12 cellular contexts compared by ENCODE assay signal in genomic region chr12:124563401-124563800, GRCh38. TPM values are rescaled to one million over a fixed set of nuclear protein-coding genes. Genes with fewer than 3 reads are reported as not detected.
DNase-seq lines count a peak whose midpoint lies in the region; ATAC-seq and TF ChIP-seq lines count a peak whose summit lies in the region.
"Had no signal": no experiment of that assay in that cellular context is flagged by ENCODE, and none has a peak within 500 bp of the region (broad histone marks: within the 10 kb centered on the region; RNA-seq: fewer than 3 reads in every experiment).

No MANE protein-coding gene starts in this region.

- no peak overlapping the region for H2AK5ac ChIP-seq in mesendoderm (ENCODE audit: low read length)

- H2AFZ ChIP-seq in GM23248, result no peak overlapping the region
- no peak overlapping the region for H2AFZ ChIP-seq in PC-9
- H2AFZ ChIP-seq in smooth muscle cell (ENCODE audit: low read depth), result no peak overlapping the region

- H3K4me3 ChIP-seq in GM23248 (no peak overlapping the region), PC-9 (no peak overlapping the region), smooth muscle cell (no peak overlapping the region), mesendoderm (ENCODE audit: low read length) (no peak overlapping the region)
- H3K4me3 ChIP-seq: Peyer's patch had no signal

- H4K20me1 ChIP-seq in GM23248 (ENCODE audit: insufficient read depth) (peaks cover 15% of the 10 kb centered on the region; the same call in 1 of the 2 replicates), PC-9 (ENCODE audit: insufficient read depth) (peaks cover 75% of the 10 kb centered on the region), smooth muscle cell (ENCODE audit: low read depth) (peaks cover 80% of the 10 kb centered on the region)

- no peak overlapping the region for H3K23ac ChIP-seq in mesendoderm (ENCODE audit: low read length)

- H3K4ac ChIP-seq in mesendoderm (ENCODE audit: low read depth, low read length), result no peak overlapping the region

- BruUV-seq in PC-9 (replicated peaks; lab: Mats Ljungman, UMichigan), result TSS peak; percentile 24

- 0 out of 2 replicates have a peak, but pooled peaks cover 5% of the 10 kb centered on the region for H3F3A ChIP-seq in GM23248 (ENCODE audit: insufficient read depth)
- peaks cover 7% of the 10 kb centered on the region for H3F3A ChIP-seq in PC-9 (ENCODE audit: insufficient read depth, low read depth)
- H3F3A ChIP-seq in smooth muscle cell (ENCODE audit: low read depth), result peaks cover 21% of the 10 kb centered on the region

- no peak for TF ChIP-seq CTCF in PC-9 (conservative IDR thresholded peaks at IDR 0.05)
- TF ChIP-seq CTCF in smooth muscle cell (IDR thresholded peaks at IDR 0.05; ENCODE audit: borderline replicate concordance, insufficient read depth, poor library complexity, severe bottlenecking), result no peak

- 48 to 51% methylated on average over 11 of the region's 11 CpGs for WGBS in GM23248 (ENCODE audit: low coverage in 1 of 2, low lambda C conversion rate in 2 of 2, missing lambda C conversion rate in 2 of 2), 2 experiments
- WGBS in smooth muscle cell (ENCODE audit: low lambda C conversion rate), result 94% methylated on average over 11 of the region's 11 CpGs
- no CpG with 5 or more reads among the region's 11 CpGs for WGBS in mesendoderm (ENCODE audit: extremely low coverage, insufficient coverage, low lambda C conversion rate)

- CTCF ChIA-PET in PC-9 (lab: Charles Lee), result no interaction called here

- no peak overlapping the region for H2BK5ac ChIP-seq in mesendoderm (ENCODE audit: low read length)

- H2BK120ac ChIP-seq in mesendoderm (ENCODE audit: low read depth, low read length), result no peak overlapping the region

- H3K79me2 ChIP-seq in GM23248 (ENCODE audit: insufficient read depth), result peaks cover 86% of the 10 kb centered on the region
- H3K79me2 ChIP-seq in PC-9 (ENCODE audit: low read depth), result peaks cover 85% of the 10 kb centered on the region
- peaks cover 87% of the 10 kb centered on the region for H3K79me2 ChIP-seq in smooth muscle cell (ENCODE audit: low read depth)
- peaks cover 79% of the 10 kb centered on the region for H3K79me2 ChIP-seq in mesendoderm (ENCODE audit: control insufficient read depth, insufficient read depth, low read length)

- POLR2A ChIA-PET in PC-9 (lab: Charles Lee; ENCODE audit: unreplicated experiment), result no interaction called here

- H4K8ac ChIP-seq in mesendoderm (ENCODE audit: low read depth, low read length), result no peak overlapping the region

- H3K4me1 ChIP-seq in GM23248 (ENCODE audit: insufficient read depth) (peaks cover 7% of the 10 kb centered on the region), PC-9 (replicated peaks; ENCODE audit: insufficient read depth) (peaks cover 7% of the 10 kb centered on the region; the same call in 1 of the 2 replicates), smooth muscle cell (ENCODE audit: low read depth) (peaks cover 19% of the 10 kb centered on the region), mesendoderm (ENCODE audit: control insufficient read depth, low read depth, low read length) (peaks cover 7% of the 10 kb centered on the region)

- H4K5ac ChIP-seq in mesendoderm (ENCODE audit: low read length), result no peak overlapping the region

- DNase-seq in GM23248 (peak; percentile 31), PC-9 (no peak), fibroblast of gingiva (ENCODE audit: low read depth) (peak; percentile 47), smooth muscle cell (lab: John Stamatoyannopoulos, UW; ENCODE audit: unreplicated experiment) (no peak), amniotic stem cell (lab: John Stamatoyannopoulos, UW) (no peak), mesendoderm (no peak)
- DNase-seq: activated CD4-positive, CD25-positive, alpha-beta regulatory T cell; KG1; stimulated activated CD4-positive, alpha-beta T cell treated with anti-CD3 and anti-CD28 coated beads, Interleukin-4, amount 100 ng/mL, for 1 hour had no signal

- no peak for ATAC-seq in GM21447 (IDR thresholded peaks at IDR 0.05; ENCODE audit: unreplicated experiment)

- H3K27me3 ChIP-seq in GM23248 (replicated peaks; ENCODE audit: insufficient read depth), result no peaks in the 10 kb centered on the region
- H3K27me3 ChIP-seq in PC-9 (ENCODE audit: insufficient read depth, low read depth), result no peaks in the 10 kb centered on the region
- H3K27me3 ChIP-seq in smooth muscle cell (ENCODE audit: low read depth), result no peaks in the 10 kb centered on the region
- no peaks in the 10 kb centered on the region for H3K27me3 ChIP-seq in mesendoderm (ENCODE audit: insufficient read depth, low read length, poor library complexity)
- H3K27me3 ChIP-seq: Peyer's patch had no signal

- intact Hi-C loops in PC-9 (cut with micrococcal nuclease; ENCODE audit: unreplicated experiment), result no loop called here

- H3K18ac ChIP-seq in mesendoderm (ENCODE audit: low read length), result no peak overlapping the region

- H3K9me3 ChIP-seq in GM23248 (ENCODE audit: low read depth) (no peaks in the 10 kb centered on the region), PC-9 (ENCODE audit: insufficient read depth, low read depth) (no peaks in the 10 kb centered on the region), smooth muscle cell (replicated peaks; ENCODE audit: low read depth) (no peaks in the 10 kb centered on the region)
- H3K9me3 ChIP-seq: neutrophil, Peyer's patch had no signal

- H3K9me2 ChIP-seq in GM23248 (ENCODE audit: insufficient read depth) (no peaks in the 10 kb centered on the region), PC-9 (ENCODE audit: insufficient read depth) (no peaks in the 10 kb centered on the region)

- peaks cover 15% of the 10 kb centered on the region for H3K79me1 ChIP-seq in mesendoderm (ENCODE audit: low read length)

- H3K36me3 ChIP-seq in GM23248 (ENCODE audit: low read depth) (no peaks in the 10 kb centered on the region), PC-9 (ENCODE audit: low read depth) (no peaks in the 10 kb centered on the region), smooth muscle cell (ENCODE audit: low read depth) (no peaks in the 10 kb centered on the region), mesendoderm (ENCODE audit: control insufficient read depth, insufficient read depth, low read length) (no peaks in the 10 kb centered on the region)
- H3K36me3 ChIP-seq: neutrophil, Peyer's patch had no signal

- no peak overlapping the region for H2BK15ac ChIP-seq in mesendoderm (replicated peaks; ENCODE audit: low read depth)

- in situ Hi-C loops in GM23248 (cut with MboI), result no loop called here

- H3K4me2 ChIP-seq in GM23248 (ENCODE audit: unreplicated experiment) (no peak overlapping the region), PC-9 (no peak overlapping the region), smooth muscle cell (no peak overlapping the region), mesendoderm (ENCODE audit: low read length) (no peak overlapping the region)

- no peak overlapping the region for H3K56ac ChIP-seq in mesendoderm (ENCODE audit: low read length)

- H3K27ac ChIP-seq in GM23248 (no peak overlapping the region), PC-9 (no peak overlapping the region), smooth muscle cell (ENCODE audit: low read depth) (peak overlapping the region; percentile 98), mesendoderm (ENCODE audit: low read depth, low read length) (no peak overlapping the region)
- H3K27ac ChIP-seq: neutrophil had no signal

- H3K9ac ChIP-seq in GM23248, result no peak overlapping the region
- H3K9ac ChIP-seq in smooth muscle cell (ENCODE audit: low read depth), result no peak overlapping the region
- no peak overlapping the region for H3K9ac ChIP-seq in mesendoderm (ENCODE audit: low read length)

RNA-seq across cellular contexts. Expression of gene NCOR2, which starts 4.0 kb away (rescaled TPM):
- total RNA-seq in GM23248 (2014; rRNA removed; shearing (Covaris generic)), result 37.7 and 66.0 TPM in 2 replicates
- polyA plus RNA-seq in GM23248 (2016; fragmentation: Nextera tagmentation; extraction: Ambion mirVana) (40.8 and 43.5 TPM in 2 replicates), smooth muscle cell (164 and 169 TPM in 2 replicates)
- total RNA-seq in PC-9 (2021) (319 and 368 TPM in 2 replicates), smooth muscle cell (64.1 and 64.7 TPM in 2 replicates)
- polyA plus RNA-seq in mesendoderm (2013, experiment 1 of 2), result 129 TPM
- 129 TPM for polyA plus RNA-seq in mesendoderm (2013, experiment 2 of 2)

Comparison
In these comparisons a context has a peak if more than half of its experiments do, and no peak if none do; other contexts are left out.
1. DNase-seq: peak in GM23248 (single experiment) and fibroblast of gingiva (single experiment); none in PC-9 (0 of 2), smooth muscle cell (single experiment), amniotic stem cell (single experiment) and mesendoderm (single experiment).